ENCODE assay signal across 1 cellular context in the genomic region with DNA sequence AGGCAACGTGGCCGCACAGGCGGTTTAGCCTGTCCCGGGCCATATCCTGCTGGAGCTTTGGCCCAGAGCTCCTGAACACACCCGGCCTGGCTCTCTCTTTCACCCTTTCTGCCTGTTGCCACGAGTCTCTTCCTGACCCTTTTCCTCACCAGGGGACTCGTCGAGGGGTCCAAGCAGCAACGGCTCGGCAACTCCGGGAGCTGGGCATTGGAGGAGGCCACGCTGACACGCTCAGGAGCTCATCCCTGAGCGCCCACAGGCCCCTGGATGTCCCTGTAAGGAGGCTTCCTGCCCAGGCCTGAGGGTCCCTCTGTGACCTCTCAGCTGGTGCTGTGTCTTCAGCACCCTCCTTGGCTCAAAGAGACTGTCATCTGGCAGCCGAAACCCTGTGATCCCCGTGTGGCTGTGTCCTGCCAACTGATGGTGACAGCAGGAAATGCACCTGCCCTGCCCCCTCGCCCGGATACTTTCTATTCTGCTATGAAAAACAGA.
TF ChIP-seq lines count a peak whose summit lies in the region.

No MANE protein-coding gene starts in this region.

TF ChIP-seq in GM23338, 12 proteins besides CTCF, POLR2A, EP300 and RAD21 (continued from another document):
- TF ChIP-seq ETS1 (IDR thresholded peaks at IDR 0.05) (no peak), POLR2AphosphoS5 (IDR thresholded peaks at IDR 0.05; ENCODE audit: low read depth) (no peak), CREB1 (CRISPR knock-in tag; IDR thresholded peaks at IDR 0.05; ENCODE audit: low read depth) (no peak), STAT1 (IDR thresholded peaks at IDR 0.05; ENCODE audit: unreplicated experiment) (no peak)
- TF ChIP-seq, protein P1, sequence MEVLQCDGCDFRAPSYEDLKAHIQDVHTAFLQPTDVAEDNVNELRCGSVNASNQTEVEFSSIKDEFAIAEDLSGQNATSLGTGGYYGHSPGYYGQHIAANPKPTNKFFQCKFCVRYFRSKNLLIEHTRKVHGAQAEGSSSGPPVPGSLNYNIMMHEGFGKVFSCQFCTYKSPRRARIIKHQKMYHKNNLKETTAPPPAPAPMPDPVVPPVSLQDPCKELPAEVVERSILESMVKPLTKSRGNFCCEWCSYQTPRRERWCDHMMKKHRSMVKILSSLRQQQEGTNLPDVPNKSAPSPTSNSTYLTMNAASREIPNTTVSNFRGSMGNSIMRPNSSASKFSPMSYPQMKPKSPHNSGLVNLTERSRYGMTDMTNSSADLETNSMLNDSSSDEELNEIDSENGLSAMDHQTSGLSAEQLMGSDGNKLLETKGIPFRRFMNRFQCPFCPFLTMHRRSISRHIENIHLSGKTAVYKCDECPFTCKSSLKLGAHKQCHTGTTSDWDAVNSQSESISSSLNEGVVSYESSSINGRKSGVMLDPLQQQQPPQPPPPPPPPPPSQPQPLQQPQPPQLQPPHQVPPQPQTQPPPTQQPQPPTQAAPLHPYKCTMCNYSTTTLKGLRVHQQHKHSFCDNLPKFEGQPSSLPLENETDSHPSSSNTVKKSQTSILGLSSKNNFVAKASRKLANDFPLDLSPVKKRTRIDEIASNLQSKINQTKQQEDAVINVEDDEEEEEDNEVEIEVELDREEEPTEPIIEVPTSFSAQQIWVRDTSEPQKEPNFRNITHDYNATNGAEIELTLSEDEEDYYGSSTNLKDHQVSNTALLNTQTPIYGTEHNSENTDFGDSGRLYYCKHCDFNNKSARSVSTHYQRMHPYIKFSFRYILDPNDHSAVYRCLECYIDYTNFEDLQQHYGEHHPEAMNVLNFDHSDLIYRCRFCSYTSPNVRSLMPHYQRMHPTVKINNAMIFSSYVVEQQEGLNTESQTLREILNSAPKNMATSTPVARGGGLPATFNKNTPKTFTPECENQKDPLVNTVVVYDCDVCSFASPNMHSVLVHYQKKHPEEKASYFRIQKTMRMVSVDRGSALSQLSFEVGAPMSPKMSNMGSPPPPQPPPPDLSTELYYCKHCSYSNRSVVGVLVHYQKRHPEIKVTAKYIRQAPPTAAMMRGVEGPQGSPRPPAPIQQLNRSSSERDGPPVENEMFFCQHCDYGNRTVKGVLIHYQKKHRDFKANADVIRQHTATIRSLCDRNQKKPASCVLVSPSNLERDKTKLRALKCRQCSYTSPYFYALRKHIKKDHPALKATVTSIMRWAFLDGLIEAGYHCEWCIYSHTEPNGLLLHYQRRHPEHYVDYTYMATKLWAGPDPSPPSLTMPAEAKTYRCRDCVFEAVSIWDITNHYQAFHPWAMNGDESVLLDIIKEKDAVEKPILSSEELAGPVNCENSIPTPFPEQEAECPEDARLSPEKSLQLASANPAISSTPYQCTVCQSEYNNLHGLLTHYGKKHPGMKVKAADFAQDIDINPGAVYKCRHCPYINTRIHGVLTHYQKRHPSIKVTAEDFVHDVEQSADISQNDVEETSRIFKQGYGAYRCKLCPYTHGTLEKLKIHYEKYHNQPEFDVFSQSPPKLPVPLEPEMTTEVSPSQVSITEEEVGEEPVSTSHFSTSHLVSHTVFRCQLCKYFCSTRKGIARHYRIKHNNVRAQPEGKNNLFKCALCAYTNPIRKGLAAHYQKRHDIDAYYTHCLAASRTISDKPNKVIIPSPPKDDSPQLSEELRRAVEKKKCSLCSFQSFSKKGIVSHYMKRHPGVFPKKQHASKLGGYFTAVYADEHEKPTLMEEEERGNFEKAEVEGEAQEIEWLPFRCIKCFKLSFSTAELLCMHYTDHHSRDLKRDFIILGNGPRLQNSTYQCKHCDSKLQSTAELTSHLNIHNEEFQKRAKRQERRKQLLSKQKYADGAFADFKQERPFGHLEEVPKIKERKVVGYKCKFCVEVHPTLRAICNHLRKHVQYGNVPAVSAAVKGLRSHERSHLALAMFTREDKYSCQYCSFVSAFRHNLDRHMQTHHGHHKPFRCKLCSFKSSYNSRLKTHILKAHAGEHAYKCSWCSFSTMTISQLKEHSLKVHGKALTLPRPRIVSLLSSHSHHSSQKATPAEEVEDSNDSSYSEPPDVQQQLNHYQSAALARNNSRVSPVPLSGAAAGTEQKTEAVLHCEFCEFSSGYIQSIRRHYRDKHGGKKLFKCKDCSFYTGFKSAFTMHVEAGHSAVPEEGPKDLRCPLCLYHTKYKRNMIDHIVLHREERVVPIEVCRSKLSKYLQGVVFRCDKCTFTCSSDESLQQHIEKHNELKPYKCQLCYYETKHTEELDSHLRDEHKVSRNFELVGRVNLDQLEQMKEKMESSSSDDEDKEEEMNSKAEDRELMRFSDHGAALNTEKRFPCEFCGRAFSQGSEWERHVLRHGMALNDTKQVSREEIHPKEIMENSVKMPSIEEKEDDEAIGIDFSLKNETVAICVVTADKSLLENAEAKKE (CRISPR knock-in tag; IDR thresholded peaks at IDR 0.05), result no peak
